In the genomic region with DNA sequence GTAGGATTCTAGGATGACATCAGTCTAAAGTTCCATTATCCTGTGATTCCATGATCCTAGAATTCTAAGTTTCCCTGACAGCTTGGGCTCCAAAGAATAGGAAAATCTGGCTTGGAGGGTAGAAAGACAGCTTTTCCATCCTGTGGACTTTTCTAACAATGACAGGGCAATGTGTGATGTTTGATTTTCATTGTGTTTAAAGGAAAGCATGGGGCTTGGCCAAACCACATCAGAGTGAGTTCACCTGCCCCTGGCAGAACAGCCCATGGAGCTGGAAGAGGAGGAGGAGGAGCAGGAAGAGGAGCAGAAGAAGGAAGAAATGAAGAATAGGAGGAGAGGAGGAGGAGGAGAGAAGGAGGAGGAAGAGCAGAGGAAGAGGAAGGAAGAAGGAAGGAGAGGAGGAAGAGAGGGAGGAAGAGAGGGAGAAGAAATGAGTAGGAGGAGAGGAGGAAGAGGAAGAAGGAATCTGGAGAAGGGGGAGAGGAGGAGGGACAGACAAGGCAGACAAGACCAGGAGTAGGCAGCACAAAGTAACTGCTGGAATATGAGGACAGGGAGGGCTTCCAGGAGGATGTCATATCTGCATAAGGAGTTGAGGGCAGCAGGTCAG, we compare ENCODE assay signal across 22 cellular contexts. TPM values are rescaled to one million over a fixed set of nuclear protein-coding genes. Genes with fewer than 3 reads are reported as not detected.
DNase-seq lines count a peak whose midpoint lies in the region; ATAC-seq, FAIRE-seq and TF ChIP-seq lines count a peak whose summit lies in the region.
"Had no signal": no experiment of that assay in that cellular context is flagged by ENCODE, and none has a peak within 500 bp of the region (broad histone marks: within the 10 kb centered on the region; RNA-seq: fewer than 3 reads in every experiment).

No MANE protein-coding gene starts in this region.

- BruUV-seq in HepG2 (replicated peaks; lab: Mats Ljungman, UMichigan), result no TSS peak

- no peak for FAIRE-seq in HepG2 (lab: Jason Lieb, UNC)
- FAIRE-seq: A549, D721Med, GM12891, GM18507 had no signal

- no peaks in the 10 kb centered on the region for H3K36me3 ChIP-seq in HepG2 (replicated peaks in 1 of 2; ENCODE audit: control insufficient read depth in 1 of 2, insufficient read depth in 2 of 2, low read length in 2 of 2)
- H3K36me3 ChIP-seq in right lobe of liver, result no peaks in the 10 kb centered on the region
- no peaks in the 10 kb centered on the region for H3K36me3 ChIP-seq in osteoblast (ENCODE audit: insufficient read depth, low read length)
- H3K36me3 ChIP-seq: BE2C; BLaER1 treated with 17β-estradiol and CSF1 and Interleukin-3, amounts not matched to agents 10 nM and 100 nM; HAP-1 had no signal

- no peak for TF ChIP-seq RAD21 in HepG2 (CRISPR knock-in tag; IDR thresholded peaks at IDR 0.05)

- TF ChIP-seq CTCF in HepG2 (CRISPR knock-in tag; IDR thresholded peaks at IDR 0.05) (no peak), right lobe of liver (IDR thresholded peaks at IDR 0.05) (no peak), osteoblast (IDR thresholded peaks at IDR 0.05; ENCODE audit: extremely low read depth, low read depth, low read length) (no peak)

- no peak overlapping the region for H3K4me3 ChIP-seq in HepG2 (replicated peaks in 1 of 3; ENCODE audit: insufficient read depth in 1 of 3, low read depth in 2 of 3, low read length in 3 of 3)
- H3K4me3 ChIP-seq in right lobe of liver, result no peak overlapping the region
- no peak overlapping the region for H3K4me3 ChIP-seq in osteoblast (ENCODE audit: insufficient read depth, low read length)
- H3K4me3 ChIP-seq: A549; BLaER1 treated with 17β-estradiol and CSF1 and Interleukin-3, amounts not matched to agents 10 nM and 100 nM; GM23338; HAP-1 had no signal

- H3K4me1 ChIP-seq in HepG2 (ENCODE audit: insufficient read depth, low read length) (peaks cover 13% of the 10 kb centered on the region; the same call in 1 of the 2 replicates), right lobe of liver (no peaks in the 10 kb centered on the region), osteoblast (ENCODE audit: insufficient read depth, low read length) (no peaks in the 10 kb centered on the region)
- H3K4me1 ChIP-seq: A549, BE2C, HAP-1 had no signal

- no peak overlapping the region for H3K27ac ChIP-seq in HepG2 (ENCODE audit: extremely low read length, insufficient read depth, low read length)
- no peak overlapping the region for H3K27ac ChIP-seq in right lobe of liver
- no peak overlapping the region for H3K27ac ChIP-seq in osteoblast (ENCODE audit: low read depth, low read length)
- H3K27ac ChIP-seq: A549; BLaER1 treated with 17β-estradiol and CSF1 and Interleukin-3, amounts not matched to agents 10 nM and 100 nM had no signal

- H3K27me3 ChIP-seq in HepG2 (ENCODE audit: control insufficient read depth in 1 of 2, insufficient read depth in 2 of 2, low read length in 2 of 2) (peaks cover 7 to 41% of the 10 kb centered on the region in 2 experiments; a peak in 4 of 5 replicates), right lobe of liver (no peaks in the 10 kb centered on the region), osteoblast (ENCODE audit: insufficient read depth, low read length) (peaks cover 59% of the 10 kb centered on the region)
- H3K27me3 ChIP-seq: BE2C had no signal

- CTCF ChIA-PET in HepG2 (lab: Yijun Ruan, JAX; ENCODE audit: low intra/inter-chr PET ratio, low total read pairs), result no interaction called here

- H4K20me1 ChIP-seq in HepG2 (ENCODE audit: insufficient read depth, low read length) (no peaks in the 10 kb centered on the region), osteoblast (ENCODE audit: insufficient read depth, low read length) (no peaks in the 10 kb centered on the region)
- H4K20me1 ChIP-seq: BLaER1 treated with 17β-estradiol and CSF1 and Interleukin-3, amounts not matched to agents 10 nM and 100 nM had no signal

- H3K79me2 ChIP-seq in HepG2 (ENCODE audit: insufficient read depth, low read length) (no peaks in the 10 kb centered on the region), osteoblast (ENCODE audit: insufficient read depth, low read length) (no peaks in the 10 kb centered on the region)

- H3K4me2 ChIP-seq in HepG2 (ENCODE audit: low read depth, low read length), result no peak overlapping the region
- no peak overlapping the region for H3K4me2 ChIP-seq in osteoblast (ENCODE audit: insufficient read depth, low read length)
- H3K4me2 ChIP-seq: A549; BLaER1 treated with 17β-estradiol and CSF1 and Interleukin-3, amounts not matched to agents 10 nM and 100 nM; GM23338 had no signal

- intact Hi-C loops in HepG2 (cut with micrococcal nuclease; ENCODE audit: unreplicated experiment) (no loop called here), right lobe of liver (cut with DNase I) (no loop called here)

- TF ChIP-seq POLR2A in HepG2 (IDR thresholded peaks at IDR 0.05; ENCODE audit: insufficient read depth in 1 of 2, low read depth in 2 of 2, low read length in 2 of 2) (no peak), right lobe of liver (IDR thresholded peaks at IDR 0.05) (no peak)

- TF ChIP-seq EP300 in HepG2 (IDR thresholded peaks at IDR 0.05; ENCODE audit: low read depth in 2 of 2, low read length in 2 of 2) (no peak), HepG2 (CRISPR knock-in tag; IDR thresholded peaks at IDR 0.05; ENCODE audit: borderline replicate concordance) (no peak)

- DNase-seq in HepG2 (ENCODE audit: low spot score), result no peak
- no peak for DNase-seq in right lobe of liver
- peak; percentile 30 for DNase-seq in SW480 (ENCODE audit: low spot score)
- DNase-seq in osteoblast (ENCODE audit: insufficient read length, low spot score, missing footprints), result peak; percentile 13
- no peak for DNase-seq in cerebellum (ENCODE audit: low spot score)
- DNase-seq: 8988T; ACHN; AML-193; BE2C; CD4-positive, alpha-beta T cell; DMS53; DMS79 treated with DMSO at 0.1 percent for 48 hours; GF-D8 had no signal

- H2AFZ ChIP-seq in HepG2 (ENCODE audit: low read length) (no peak overlapping the region), osteoblast (ENCODE audit: low read length) (no peak overlapping the region)
- H2AFZ ChIP-seq: GM23338 had no signal

- ATAC-seq in HepG2 (no peak), right lobe of liver (no peak), SK-N-SH treated with all-trans-retinoic acid at 6 μM for 48 hours (no peak)
- ATAC-seq: A549, GM23338 had no signal

- POLR2A ChIA-PET in HepG2 (lab: Yijun Ruan, JAX), result no interaction called here

- in situ Hi-C loops in HepG2 (cut with HindIII; ENCODE audit: extremely low pct_ligation_motif_present, low pct_unique_long_range_greater_than_20kb), result no loop called here

- H3K9me3 ChIP-seq in HepG2 (ENCODE audit: low read length) (no peaks in the 10 kb centered on the region), right lobe of liver (no peaks in the 10 kb centered on the region), osteoblast (ENCODE audit: low read depth, low read length) (no peaks in the 10 kb centered on the region)
- H3K9me3 ChIP-seq: A549; BE2C; BLaER1 treated with 17β-estradiol and CSF1 and Interleukin-3, amounts not matched to agents 10 nM and 100 nM; HAP-1 had no signal

- no peak overlapping the region for H3K9ac ChIP-seq in HepG2 (ENCODE audit: insufficient read depth, low read depth, low read length)
- H3K9ac ChIP-seq: BLaER1 treated with 17β-estradiol and CSF1 and Interleukin-3, amounts not matched to agents 10 nM and 100 nM had no signal

TF ChIP-seq in HepG2, 621 proteins besides CTCF, POLR2A, EP300 and RAD21:
- TF ChIP-seq FOXA1 (IDR thresholded peaks at IDR 0.05) (0 out of 2 replicates have a peak, but pooled peaks have one; percentile 9), FOXA1 (CRISPR knock-in tag; IDR thresholded peaks at IDR 0.05) (no peak), MEF2D (CRISPR knock-in tag; IDR thresholded peaks at IDR 0.05) (no peak), ZNF367 (CRISPR knock-in tag; IDR thresholded peaks at IDR 0.05; ENCODE audit: borderline replicate concordance) (no peak), CREBL2 (CRISPR knock-in tag; IDR thresholded peaks at IDR 0.05; ENCODE audit: borderline replicate concordance) (no peak)

TF ChIP-seq in SK-N-SH treated with all-trans-retinoic acid at 6 μM for 48 hours, 23 proteins besides CTCF, POLR2A, EP300 and RAD21 (continues in another document):
- TF ChIP-seq GLIS3 (CRISPR knock-in tag; IDR thresholded peaks at IDR 0.05) (no peak), ZNF8 (CRISPR knock-in tag; IDR thresholded peaks at IDR 0.05) (no peak)

RNA-seq across cellular contexts. Expression of gene WNT11, which starts 53.1 kb away (rescaled TPM):
- 0.66 TPM in 1 of 2 replicates, not detected in the other for total RNA-seq in HepG2 (2016; rRNA removed; fragmentation: Illumina TruSeq; extraction: Trizol)
- 0.51 TPM in 1 of 2 replicates, not detected in the other for total RNA-seq in HepG2 (2016; cell fraction: cytosol; rRNA removed; fragmentation: Illumina TruSeq; extraction: Trizol; ENCODE audit: low read depth)
- 0.18 and 0.71 TPM in 2 replicates for total RNA-seq in HepG2 (2016; cell fraction: insoluble cytoplasmic fraction; rRNA removed; fragmentation: Illumina TruSeq; extraction: Trizol)
- 0.21 and 0.25 TPM in 2 replicates for total RNA-seq in HepG2 (2016; cell fraction: membrane; rRNA removed; fragmentation: Illumina TruSeq; extraction: Trizol)
- total RNA-seq in HepG2 (2016; cell fraction: nucleus; rRNA removed; fragmentation: Illumina TruSeq; extraction: Trizol), result 0.50 and 0.69 TPM in 2 replicates
- 0.34 and 0.42 TPM in 2 replicates for polyA plus RNA-seq in HepG2 (2011; rRNA removed)
- 0.44 and 0.47 TPM in 2 replicates for polyA plus RNA-seq in HepG2 (2011; cell fraction: cytosol; rRNA removed)
- polyA plus RNA-seq in HepG2 (2011; cell fraction: nucleus; rRNA removed), result 0.74 and 1.2 TPM in 2 replicates
- 0.16 and 0.33 TPM in 2 replicates for polyA plus RNA-seq in HepG2 (2012)
- polyA plus RNA-seq in HepG2 (2016; cell fraction: cytosol; fragmentation: Illumina TruSeq; extraction: Trizol; ENCODE audit: low read depth), result 0.09 and 0.11 TPM in 2 replicates
- 0.16 and 0.44 TPM in 2 replicates for polyA plus RNA-seq in HepG2 (2016; cell fraction: insoluble cytoplasmic fraction; fragmentation: Illumina TruSeq; extraction: Trizol; ENCODE audit: low read depth)
- not detected in 2 replicates for polyA plus RNA-seq in HepG2 (2016; cell fraction: membrane; fragmentation: Illumina TruSeq; extraction: Trizol; ENCODE audit: low read depth)
- polyA plus RNA-seq in HepG2 (2016; cell fraction: nucleus; fragmentation: Illumina TruSeq; extraction: Trizol; ENCODE audit: insufficient read depth, low read depth), result 0.95 and 1.1 TPM in 2 replicates
- 1.5 and 1.6 TPM in 2 replicates for polyA minus RNA-seq in HepG2 (2011; rRNA and poly(A)+ RNA removed; ENCODE audit: low replicate concordance)
- polyA minus RNA-seq in HepG2 (2011; cell fraction: cytosol; rRNA and poly(A)+ RNA removed), result 1.7 TPM in 1 of 2 replicates, not detected in the other
- polyA minus RNA-seq in HepG2 (2011; cell fraction: nucleus; rRNA and poly(A)+ RNA removed), result not detected in 2 replicates
- total RNA-seq in right lobe of liver, result 10 to 100 TPM in 2 of 6 experiments, 1 to 10 TPM in 4; 2.8 to 13.1 (median 5.5) TPM
- total RNA-seq in osteoblast, result under 0.01 and 0.36 TPM in 2 replicates
- total RNA-seq in cerebellum, result 11.0 TPM
- total RNA-seq: H4 had no signal

Comparison
In these comparisons a context has a peak if more than half of its experiments do, and no peak if none do; other contexts are left out.
1. DNase-seq: peak in SW480 (single experiment) and osteoblast (single experiment); none in HepG2 (single experiment), right lobe of liver (0 of 3) and cerebellum (single experiment).